In genomic region chr13:27789495-27790303, GRCh38 we compare ENCODE assay signal across 1 cellular context.
A peak's percentile ranks its signal among the peaks of the same experiment; 100 is the strongest.
TF ChIP-seq lines count a peak whose summit lies in the region.

No MANE protein-coding gene starts in this region.

TF ChIP-seq in HepG2, 621 proteins besides CTCF, POLR2A, EP300 and RAD21 (continued from another document):
- TF ChIP-seq HOXA3 (CRISPR knock-in tag; IDR thresholded peaks at IDR 0.05) = no peak
- no peak for TF ChIP-seq ZC3H13 (CRISPR knock-in tag; IDR thresholded peaks at IDR 0.05)
- no peak for TF ChIP-seq ZNF615 (CRISPR knock-in tag; IDR thresholded peaks at IDR 0.05; ENCODE audit: borderline replicate concordance)
- TF ChIP-seq ZNF230 (CRISPR knock-in tag; IDR thresholded peaks at IDR 0.05) = no peak
- TF ChIP-seq HDAC1 (CRISPR knock-in tag; IDR thresholded peaks at IDR 0.05) = peak; percentile 32; the same call in 1 of the 2 replicates
- no peak for TF ChIP-seq ZNF143 (CRISPR knock-in tag; IDR thresholded peaks at IDR 0.05)
- no peak for TF ChIP-seq KDM3A (CRISPR knock-in tag; IDR thresholded peaks at IDR 0.05; ENCODE audit: low read depth)
- peak; percentile 68; the same call in 1 of the 2 replicates for TF ChIP-seq GABPB1 (CRISPR knock-in tag; IDR thresholded peaks at IDR 0.05)
- 0 out of 2 replicates have a peak, but pooled peaks have one; percentile 25 for TF ChIP-seq POGZ (CRISPR knock-in tag; IDR thresholded peaks at IDR 0.05)
- TF ChIP-seq, protein P1, sequence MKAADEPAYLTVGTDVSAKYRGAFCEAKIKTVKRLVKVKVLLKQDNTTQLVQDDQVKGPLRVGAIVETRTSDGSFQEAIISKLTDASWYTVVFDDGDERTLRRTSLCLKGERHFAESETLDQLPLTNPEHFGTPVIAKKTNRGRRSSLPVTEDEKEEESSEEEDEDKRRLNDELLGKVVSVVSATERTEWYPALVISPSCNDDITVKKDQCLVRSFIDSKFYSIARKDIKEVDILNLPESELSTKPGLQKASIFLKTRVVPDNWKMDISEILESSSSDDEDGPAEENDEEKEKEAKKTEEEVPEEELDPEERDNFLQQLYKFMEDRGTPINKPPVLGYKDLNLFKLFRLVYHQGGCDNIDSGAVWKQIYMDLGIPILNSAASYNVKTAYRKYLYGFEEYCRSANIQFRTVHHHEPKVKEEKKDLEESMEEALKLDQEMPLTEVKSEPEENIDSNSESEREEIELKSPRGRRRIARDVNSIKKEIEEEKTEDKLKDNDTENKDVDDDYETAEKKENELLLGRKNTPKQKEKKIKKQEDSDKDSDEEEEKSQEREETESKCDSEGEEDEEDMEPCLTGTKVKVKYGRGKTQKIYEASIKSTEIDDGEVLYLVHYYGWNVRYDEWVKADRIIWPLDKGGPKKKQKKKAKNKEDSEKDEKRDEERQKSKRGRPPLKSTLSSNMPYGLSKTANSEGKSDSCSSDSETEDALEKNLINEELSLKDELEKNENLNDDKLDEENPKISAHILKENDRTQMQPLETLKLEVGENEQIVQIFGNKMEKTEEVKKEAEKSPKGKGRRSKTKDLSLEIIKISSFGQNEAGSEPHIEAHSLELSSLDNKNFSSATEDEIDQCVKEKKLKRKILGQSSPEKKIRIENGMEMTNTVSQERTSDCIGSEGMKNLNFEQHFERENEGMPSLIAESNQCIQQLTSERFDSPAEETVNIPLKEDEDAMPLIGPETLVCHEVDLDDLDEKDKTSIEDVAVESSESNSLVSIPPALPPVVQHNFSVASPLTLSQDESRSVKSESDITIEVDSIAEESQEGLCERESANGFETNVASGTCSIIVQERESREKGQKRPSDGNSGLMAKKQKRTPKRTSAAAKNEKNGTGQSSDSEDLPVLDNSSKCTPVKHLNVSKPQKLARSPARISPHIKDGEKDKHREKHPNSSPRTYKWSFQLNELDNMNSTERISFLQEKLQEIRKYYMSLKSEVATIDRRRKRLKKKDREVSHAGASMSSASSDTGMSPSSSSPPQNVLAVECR (CRISPR knock-in tag; IDR thresholded peaks at IDR 0.05; ENCODE audit: borderline replicate concordance) = peak; percentile 15; the same call in 1 of the 2 replicates
- TF ChIP-seq ZFX (CRISPR knock-in tag; IDR thresholded peaks at IDR 0.05; ENCODE audit: low read depth) = peak; percentile 38
- TF ChIP-seq ZNF136 (CRISPR knock-in tag; IDR thresholded peaks at IDR 0.05; ENCODE audit: low read depth) = no peak
- TF ChIP-seq, protein P2, sequence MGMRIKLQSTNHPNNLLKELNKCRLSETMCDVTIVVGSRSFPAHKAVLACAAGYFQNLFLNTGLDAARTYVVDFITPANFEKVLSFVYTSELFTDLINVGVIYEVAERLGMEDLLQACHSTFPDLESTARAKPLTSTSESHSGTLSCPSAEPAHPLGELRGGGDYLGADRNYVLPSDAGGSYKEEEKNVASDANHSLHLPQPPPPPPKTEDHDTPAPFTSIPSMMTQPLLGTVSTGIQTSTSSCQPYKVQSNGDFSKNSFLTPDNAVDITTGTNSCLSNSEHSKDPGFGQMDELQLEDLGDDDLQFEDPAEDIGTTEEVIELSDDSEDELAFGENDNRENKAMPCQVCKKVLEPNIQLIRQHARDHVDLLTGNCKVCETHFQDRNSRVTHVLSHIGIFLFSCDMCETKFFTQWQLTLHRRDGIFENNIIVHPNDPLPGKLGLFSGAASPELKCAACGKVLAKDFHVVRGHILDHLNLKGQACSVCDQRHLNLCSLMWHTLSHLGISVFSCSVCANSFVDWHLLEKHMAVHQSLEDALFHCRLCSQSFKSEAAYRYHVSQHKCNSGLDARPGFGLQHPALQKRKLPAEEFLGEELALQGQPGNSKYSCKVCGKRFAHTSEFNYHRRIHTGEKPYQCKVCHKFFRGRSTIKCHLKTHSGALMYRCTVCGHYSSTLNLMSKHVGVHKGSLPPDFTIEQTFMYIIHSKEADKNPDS (CRISPR knock-in tag; IDR thresholded peaks at IDR 0.05) = no peak
- no peak for TF ChIP-seq TEF (CRISPR knock-in tag; IDR thresholded peaks at IDR 0.05)
- no peak for TF ChIP-seq SSRP1 (CRISPR knock-in tag; IDR thresholded peaks at IDR 0.05)
- TF ChIP-seq ZNF331 (CRISPR knock-in tag; IDR thresholded peaks at IDR 0.05) = no peak
- TF ChIP-seq, protein P3, sequence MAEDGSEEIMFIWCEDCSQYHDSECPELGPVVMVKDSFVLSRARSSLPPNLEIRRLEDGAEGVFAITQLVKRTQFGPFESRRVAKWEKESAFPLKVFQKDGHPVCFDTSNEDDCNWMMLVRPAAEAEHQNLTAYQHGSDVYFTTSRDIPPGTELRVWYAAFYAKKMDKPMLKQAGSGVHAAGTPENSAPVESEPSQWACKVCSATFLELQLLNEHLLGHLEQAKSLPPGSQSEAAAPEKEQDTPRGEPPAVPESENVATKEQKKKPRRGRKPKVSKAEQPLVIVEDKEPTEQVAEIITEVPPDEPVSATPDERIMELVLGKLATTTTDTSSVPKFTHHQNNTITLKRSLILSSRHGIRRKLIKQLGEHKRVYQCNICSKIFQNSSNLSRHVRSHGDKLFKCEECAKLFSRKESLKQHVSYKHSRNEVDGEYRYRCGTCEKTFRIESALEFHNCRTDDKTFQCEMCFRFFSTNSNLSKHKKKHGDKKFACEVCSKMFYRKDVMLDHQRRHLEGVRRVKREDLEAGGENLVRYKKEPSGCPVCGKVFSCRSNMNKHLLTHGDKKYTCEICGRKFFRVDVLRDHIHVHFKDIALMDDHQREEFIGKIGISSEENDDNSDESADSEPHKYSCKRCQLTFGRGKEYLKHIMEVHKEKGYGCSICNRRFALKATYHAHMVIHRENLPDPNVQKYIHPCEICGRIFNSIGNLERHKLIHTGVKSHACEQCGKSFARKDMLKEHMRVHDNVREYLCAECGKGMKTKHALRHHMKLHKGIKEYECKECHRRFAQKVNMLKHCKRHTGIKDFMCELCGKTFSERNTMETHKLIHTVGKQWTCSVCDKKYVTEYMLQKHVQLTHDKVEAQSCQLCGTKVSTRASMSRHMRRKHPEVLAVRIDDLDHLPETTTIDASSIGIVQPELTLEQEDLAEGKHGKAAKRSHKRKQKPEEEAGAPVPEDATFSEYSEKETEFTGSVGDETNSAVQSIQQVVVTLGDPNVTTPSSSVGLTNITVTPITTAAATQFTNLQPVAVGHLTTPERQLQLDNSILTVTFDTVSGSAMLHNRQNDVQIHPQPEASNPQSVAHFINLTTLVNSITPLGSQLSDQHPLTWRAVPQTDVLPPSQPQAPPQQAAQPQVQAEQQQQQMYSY (CRISPR knock-in tag; IDR thresholded peaks at IDR 0.05) = no peak
- TF ChIP-seq ZNF572 (CRISPR knock-in tag; IDR thresholded peaks at IDR 0.05) = no peak
- TF ChIP-seq THAP9 (CRISPR knock-in tag; IDR thresholded peaks at IDR 0.05; ENCODE audit: borderline replicate concordance) = no peak
- TF ChIP-seq, protein P4, sequence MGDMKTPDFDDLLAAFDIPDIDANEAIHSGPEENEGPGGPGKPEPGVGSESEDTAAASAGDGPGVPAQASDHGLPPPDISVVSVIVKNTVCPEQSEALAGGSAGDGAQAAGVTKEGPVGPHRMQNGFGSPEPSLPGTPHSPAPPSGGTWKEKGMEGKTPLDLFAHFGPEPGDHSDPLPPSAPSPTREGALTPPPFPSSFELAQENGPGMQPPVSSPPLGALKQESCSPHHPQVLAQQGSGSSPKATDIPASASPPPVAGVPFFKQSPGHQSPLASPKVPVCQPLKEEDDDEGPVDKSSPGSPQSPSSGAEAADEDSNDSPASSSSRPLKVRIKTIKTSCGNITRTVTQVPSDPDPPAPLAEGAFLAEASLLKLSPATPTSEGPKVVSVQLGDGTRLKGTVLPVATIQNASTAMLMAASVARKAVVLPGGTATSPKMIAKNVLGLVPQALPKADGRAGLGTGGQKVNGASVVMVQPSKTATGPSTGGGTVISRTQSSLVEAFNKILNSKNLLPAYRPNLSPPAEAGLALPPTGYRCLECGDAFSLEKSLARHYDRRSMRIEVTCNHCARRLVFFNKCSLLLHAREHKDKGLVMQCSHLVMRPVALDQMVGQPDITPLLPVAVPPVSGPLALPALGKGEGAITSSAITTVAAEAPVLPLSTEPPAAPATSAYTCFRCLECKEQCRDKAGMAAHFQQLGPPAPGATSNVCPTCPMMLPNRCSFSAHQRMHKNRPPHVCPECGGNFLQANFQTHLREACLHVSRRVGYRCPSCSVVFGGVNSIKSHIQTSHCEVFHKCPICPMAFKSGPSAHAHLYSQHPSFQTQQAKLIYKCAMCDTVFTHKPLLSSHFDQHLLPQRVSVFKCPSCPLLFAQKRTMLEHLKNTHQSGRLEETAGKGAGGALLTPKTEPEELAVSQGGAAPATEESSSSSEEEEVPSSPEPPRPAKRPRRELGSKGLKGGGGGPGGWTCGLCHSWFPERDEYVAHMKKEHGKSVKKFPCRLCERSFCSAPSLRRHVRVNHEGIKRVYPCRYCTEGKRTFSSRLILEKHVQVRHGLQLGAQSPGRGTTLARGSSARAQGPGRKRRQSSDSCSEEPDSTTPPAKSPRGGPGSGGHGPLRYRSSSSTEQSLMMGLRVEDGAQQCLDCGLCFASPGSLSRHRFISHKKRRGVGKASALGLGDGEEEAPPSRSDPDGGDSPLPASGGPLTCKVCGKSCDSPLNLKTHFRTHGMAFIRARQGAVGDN (CRISPR knock-in tag; IDR thresholded peaks at IDR 0.05) = peak; percentile 38; the same call in 1 of the 2 replicates
- TF ChIP-seq JUN (CRISPR knock-in tag; IDR thresholded peaks at IDR 0.05) = no peak
- TF ChIP-seq HNF4G (IDR thresholded peaks at IDR 0.05; ENCODE audit: borderline replicate concordance, low read depth, low read length) = peak; percentile 66
- TF ChIP-seq HNF4G (CRISPR knock-in tag; IDR thresholded peaks at IDR 0.05; ENCODE audit: borderline replicate concordance, low read depth) = peak; percentile 59; the same call in 1 of the 2 replicates
